ENCODE assay signal across 1 cellular context in the genomic region with DNA sequence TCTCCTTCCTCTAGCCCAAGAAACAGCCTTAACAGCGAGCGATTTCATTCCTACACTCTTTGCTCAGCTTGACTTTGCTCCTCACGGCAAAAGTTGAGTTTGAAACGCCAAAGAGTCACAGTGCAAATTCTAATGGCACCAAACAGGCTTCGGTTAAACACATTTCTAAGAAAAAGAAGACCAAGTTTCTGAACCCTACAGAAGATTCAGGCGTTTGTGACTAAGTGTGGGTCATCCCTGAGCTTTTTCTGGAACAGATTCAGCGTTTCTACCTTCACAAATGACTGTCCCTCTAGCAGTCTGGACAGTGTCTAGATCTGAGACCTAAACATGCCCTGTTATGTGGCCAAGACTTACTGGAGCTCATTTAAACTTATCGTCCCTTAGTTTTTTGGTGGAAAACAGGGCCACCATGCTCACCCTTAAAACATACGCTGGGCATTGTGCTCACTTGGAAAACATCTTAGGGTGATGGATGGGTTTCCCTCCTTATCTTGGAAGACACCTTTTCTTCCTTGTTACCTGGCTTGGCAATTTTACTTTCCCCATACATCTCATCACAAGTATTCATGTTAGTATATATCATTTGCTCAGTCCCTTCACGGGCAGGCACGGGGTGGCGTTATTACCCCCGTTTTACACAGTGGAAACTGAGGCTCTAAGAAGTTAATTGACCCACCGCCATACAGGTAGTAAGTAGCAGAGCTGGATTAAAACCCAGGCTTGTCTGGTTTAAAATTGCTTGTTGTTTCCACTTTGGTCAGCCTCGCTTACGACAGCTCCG.
A peak's percentile ranks its signal among the peaks of the same experiment; 100 is the strongest.
TF ChIP-seq lines count a peak whose summit lies in the region.

No MANE protein-coding gene starts in this region.

TF ChIP-seq in GM12878, 131 proteins besides CTCF, POLR2A, EP300 and RAD21:
- TF ChIP-seq, protein P1, sequence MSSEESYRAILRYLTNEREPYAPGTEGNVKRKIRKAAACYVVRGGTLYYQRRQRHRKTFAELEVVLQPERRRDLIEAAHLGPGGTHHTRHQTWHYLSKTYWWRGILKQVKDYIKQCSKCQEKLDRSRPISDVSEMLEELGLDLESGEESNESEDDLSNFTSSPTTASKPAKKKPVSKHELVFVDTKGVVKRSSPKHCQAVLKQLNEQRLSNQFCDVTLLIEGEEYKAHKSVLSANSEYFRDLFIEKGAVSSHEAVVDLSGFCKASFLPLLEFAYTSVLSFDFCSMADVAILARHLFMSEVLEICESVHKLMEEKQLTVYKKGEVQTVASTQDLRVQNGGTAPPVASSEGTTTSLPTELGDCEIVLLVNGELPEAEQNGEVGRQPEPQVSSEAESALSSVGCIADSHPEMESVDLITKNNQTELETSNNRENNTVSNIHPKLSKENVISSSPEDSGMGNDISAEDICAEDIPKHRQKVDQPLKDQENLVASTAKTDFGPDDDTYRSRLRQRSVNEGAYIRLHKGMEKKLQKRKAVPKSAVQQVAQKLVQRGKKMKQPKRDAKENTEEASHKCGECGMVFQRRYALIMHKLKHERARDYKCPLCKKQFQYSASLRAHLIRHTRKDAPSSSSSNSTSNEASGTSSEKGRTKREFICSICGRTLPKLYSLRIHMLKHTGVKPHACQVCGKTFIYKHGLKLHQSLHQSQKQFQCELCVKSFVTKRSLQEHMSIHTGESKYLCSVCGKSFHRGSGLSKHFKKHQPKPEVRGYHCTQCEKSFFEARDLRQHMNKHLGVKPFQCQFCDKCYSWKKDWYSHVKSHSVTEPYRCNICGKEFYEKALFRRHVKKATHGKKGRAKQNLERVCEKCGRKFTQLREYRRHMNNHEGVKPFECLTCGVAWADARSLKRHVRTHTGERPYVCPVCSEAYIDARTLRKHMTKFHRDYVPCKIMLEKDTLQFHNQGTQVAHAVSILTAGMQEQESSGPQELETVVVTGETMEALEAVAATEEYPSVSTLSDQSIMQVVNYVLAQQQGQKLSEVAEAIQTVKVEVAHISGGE (CRISPR knock-in tag; IDR thresholded peaks at IDR 0.05), result no peak
- TF ChIP-seq, protein P2, sequence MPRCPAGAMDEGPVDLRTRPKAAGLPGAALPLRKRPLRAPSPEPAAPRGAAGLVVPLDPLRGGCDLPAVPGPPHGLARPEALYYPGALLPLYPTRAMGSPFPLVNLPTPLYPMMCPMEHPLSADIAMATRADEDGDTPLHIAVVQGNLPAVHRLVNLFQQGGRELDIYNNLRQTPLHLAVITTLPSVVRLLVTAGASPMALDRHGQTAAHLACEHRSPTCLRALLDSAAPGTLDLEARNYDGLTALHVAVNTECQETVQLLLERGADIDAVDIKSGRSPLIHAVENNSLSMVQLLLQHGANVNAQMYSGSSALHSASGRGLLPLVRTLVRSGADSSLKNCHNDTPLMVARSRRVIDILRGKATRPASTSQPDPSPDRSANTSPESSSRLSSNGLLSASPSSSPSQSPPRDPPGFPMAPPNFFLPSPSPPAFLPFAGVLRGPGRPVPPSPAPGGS (IDR thresholded peaks at IDR 0.05; ENCODE audit: borderline replicate concordance, insufficient read depth, low read depth, low read length, poor library complexity, severe bottlenecking), result peak; percentile 43
- peak; percentile 25; the same call in 1 of the 2 replicates for TF ChIP-seq EZH2 (IDR thresholded peaks at IDR 0.05; ENCODE audit: borderline replicate concordance, control insufficient read depth, low read depth, low read length)
